In genomic region chr2:13414907-13415306, GRCh38 we compare ENCODE assay signal across 21 cellular contexts.
A peak's percentile ranks its signal among the peaks of the same experiment; 100 is the strongest.
DNase-seq lines count a peak whose midpoint lies in the region; TF ChIP-seq lines count a peak whose summit lies in the region.
"Had no signal": no experiment of that assay in that cellular context is flagged by ENCODE, and none has a peak within 500 bp of the region (broad histone marks: within the 10 kb centered on the region; RNA-seq: fewer than 3 reads in every experiment).

No MANE protein-coding gene starts in this region.

- H2BK5ac ChIP-seq in neuronal stem cell (ENCODE audit: low read length), result no peak overlapping the region

- no peak overlapping the region for H2AK5ac ChIP-seq in neuronal stem cell (ENCODE audit: low read depth, low read length)

- no peak overlapping the region for H3K27ac ChIP-seq in neuronal stem cell (replicated peaks; ENCODE audit: low read length)
- H3K27ac ChIP-seq in WERI-Rb-1, result no peak overlapping the region
- H3K27ac ChIP-seq: 22Rv1, SJSA1 had no signal

- no peak overlapping the region for H2BK120ac ChIP-seq in neuronal stem cell (ENCODE audit: low read depth, low read length)

- no peak overlapping the region for H2BK15ac ChIP-seq in neuronal stem cell (ENCODE audit: low read length)

- H3K9me2 ChIP-seq in Loucy (replicated peaks; ENCODE audit: low read depth, low read length), result no peaks in the 10 kb centered on the region

- TF ChIP-seq CTCF in Loucy (conservative IDR thresholded peaks at IDR 0.05; ENCODE audit: low read length) (peak; percentile 19; the same call in 1 of the 2 replicates), WERI-Rb-1 (IDR thresholded peaks at IDR 0.05; ENCODE audit: low read depth, low read length) (no peak)

- H3K36me3 ChIP-seq in Loucy (ENCODE audit: insufficient read depth, low read length) (no peaks in the 10 kb centered on the region), neuronal stem cell (replicated peaks in 1 of 2; ENCODE audit: control insufficient read depth in 2 of 2, insufficient read depth in 2 of 2, low read length in 2 of 2) (no peaks in the 10 kb centered on the region), WERI-Rb-1 (no peaks in the 10 kb centered on the region)
- H3K36me3 ChIP-seq: SJSA1 had no signal

- no peaks in the 10 kb centered on the region for H3F3A ChIP-seq in Loucy (ENCODE audit: low read depth)

- H3K4me3 ChIP-seq in Loucy (ENCODE audit: low read length, poor library complexity, severe bottlenecking) (no peak overlapping the region), neuronal stem cell (ENCODE audit: low read length in 2 of 2) (no peak overlapping the region), WERI-Rb-1 (ENCODE audit: low read depth, low read length) (no peak overlapping the region)
- H3K4me3 ChIP-seq: SJSA1 had no signal

- H3K27me3 ChIP-seq in Loucy (ENCODE audit: insufficient read depth, low read length, poor library complexity, severe bottlenecking), result no peaks in the 10 kb centered on the region
- H3K27me3 ChIP-seq in neuronal stem cell (ENCODE audit: control insufficient read depth in 3 of 3, insufficient read depth in 3 of 3, low read depth in 1 of 3, low read length in 3 of 3), result no peaks in the 10 kb centered on the region
- H3K27me3 ChIP-seq in WERI-Rb-1 (ENCODE audit: insufficient read depth, low read depth, severe bottlenecking), result no peaks in the 10 kb centered on the region
- H3K27me3 ChIP-seq: SJSA1 had no signal

- H2AFZ ChIP-seq in Loucy (ENCODE audit: low read length), result peak overlapping the region; percentile 60; the same call in 1 of the 2 replicates
- H2AFZ ChIP-seq in neuronal stem cell (ENCODE audit: low read length), result no peak overlapping the region

- no peaks in the 10 kb centered on the region for H3K9me3 ChIP-seq in Loucy (ENCODE audit: insufficient read depth, low read depth, low read length)
- no peaks in the 10 kb centered on the region for H3K9me3 ChIP-seq in neuronal stem cell (replicated peaks in 1 of 2; ENCODE audit: control insufficient read depth in 2 of 2, insufficient read depth in 1 of 2, low read depth in 1 of 2, low read length in 2 of 2)
- no peaks in the 10 kb centered on the region for H3K9me3 ChIP-seq in WERI-Rb-1 (ENCODE audit: severe bottlenecking)
- H3K9me3 ChIP-seq: Caco-2, SJSA1 had no signal

- no peak overlapping the region for H2BK12ac ChIP-seq in neuronal stem cell (ENCODE audit: low read length)

- no peak overlapping the region for H3K18ac ChIP-seq in neuronal stem cell (ENCODE audit: low read length)

- no peaks in the 10 kb centered on the region for H3K79me2 ChIP-seq in Loucy (ENCODE audit: insufficient read depth, low read length)

- no peak overlapping the region for H3K4ac ChIP-seq in neuronal stem cell (ENCODE audit: low read length)

- no peaks in the 10 kb centered on the region for H4K20me1 ChIP-seq in Loucy (ENCODE audit: insufficient read depth, low read length, poor library complexity, severe bottlenecking)

- H3K9ac ChIP-seq in Loucy (ENCODE audit: low read depth, low read length, poor library complexity, severe bottlenecking) (no peak overlapping the region), neuronal stem cell (ENCODE audit: low read depth, low read length, poor library complexity) (no peak overlapping the region)

- no peaks in the 10 kb centered on the region for H3K79me1 ChIP-seq in neuronal stem cell (ENCODE audit: low read depth, low read length)

- WGBS in neuronal stem cell (ENCODE audit: extremely low coverage in 2 of 2, insufficient read length in 2 of 2, insufficient replicate concordance in 1 of 2), 2 donors, result no CpG with 5 or more reads among the region's 2 CpGs

- no peak overlapping the region for H3K23ac ChIP-seq in neuronal stem cell (ENCODE audit: low read depth, low read length, poor library complexity)

- H4K91ac ChIP-seq in neuronal stem cell (ENCODE audit: low read depth, low read length, poor library complexity), result no peak overlapping the region

- H3K4me1 ChIP-seq in Loucy (ENCODE audit: insufficient read depth, low read length, poor library complexity, severe bottlenecking) (no peaks in the 10 kb centered on the region), neuronal stem cell (ENCODE audit: control insufficient read depth in 2 of 2, insufficient read depth in 1 of 2, low read depth in 1 of 2, low read length in 2 of 2) (peaks cover 2% of the 10 kb centered on the region in 2 donors)
- H3K4me1 ChIP-seq: Caco-2, SJSA1 had no signal

- no peak overlapping the region for H3K14ac ChIP-seq in neuronal stem cell (ENCODE audit: low read length)

- DNase-seq in NCI-H1092 treated with DMSO at 0.1 percent for 48 hours (lab: John Stamatoyannopoulos, UW) (peak; percentile 7), NCI-H1092 (lab: John Stamatoyannopoulos, UW) (no peak), SK-N-DZ (ENCODE audit: low spot score) (peak; percentile 79), neuronal stem cell (ENCODE audit: low spot score) (peak; percentile 11), pons (ENCODE audit: low spot score) (no peak), DMS153 (lab: John Stamatoyannopoulos, UW) (no peak), WERI-Rb-1 (no peak)
- DNase-seq: Caco-2; CD4-positive, alpha-beta T cell; DMS53; EL; GOT3; Kasumi-1; MM.1S; NCI-H1105; NCI-H1694 treated with DMSO at 0.1 percent for 48 hours; NCI-H226; NCI-H748 treated with DMSO at 0.1 percent for 48 hours had no signal

- H3K4me2 ChIP-seq in Loucy (ENCODE audit: low read depth, low read length, poor library complexity, severe bottlenecking) (no peak overlapping the region), neuronal stem cell (ENCODE audit: insufficient read depth, low read length, poor library complexity, severe bottlenecking) (no peak overlapping the region)

- H4K8ac ChIP-seq in neuronal stem cell (ENCODE audit: low read depth, low read length), result no peak overlapping the region

Comparison
In these comparisons a context has a peak if more than half of its experiments do, and no peak if none do; other contexts are left out.
1. DNase-seq: peak in NCI-H1092 treated with DMSO at 0.1 percent for 48 hours (single experiment), SK-N-DZ (single experiment) and neuronal stem cell (single experiment); none in NCI-H1092 (single experiment), pons (single experiment), DMS153 (single experiment) and WERI-Rb-1 (single experiment).